Comparison of ENCODE assay signal across 19 cellular contexts in the genomic region with DNA sequence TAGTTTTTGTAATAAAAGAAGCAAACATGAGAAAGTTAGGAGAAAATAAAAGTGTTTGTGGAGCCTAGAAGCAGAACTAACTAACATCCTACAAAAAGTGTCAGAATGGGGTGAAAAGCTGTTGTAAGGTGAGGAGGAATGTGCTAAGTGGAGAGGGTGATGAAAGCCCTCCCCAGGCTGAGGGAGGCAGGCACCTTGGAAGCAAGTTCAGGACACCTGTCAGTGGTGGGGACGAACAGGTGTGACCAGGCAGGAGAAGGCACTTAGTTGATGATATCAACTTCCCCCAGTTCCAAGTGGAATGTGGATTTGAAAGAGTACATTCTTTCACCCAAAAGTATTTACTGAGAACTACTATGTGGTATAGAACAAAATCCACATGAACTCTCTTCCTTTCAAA. TPM values are rescaled to one million over a fixed set of nuclear protein-coding genes. Genes with fewer than 3 reads are reported as not detected.
DNase-seq lines count a peak whose midpoint lies in the region; ATAC-seq, FAIRE-seq and TF ChIP-seq lines count a peak whose summit lies in the region.
"Had no signal": no experiment of that assay in that cellular context is flagged by ENCODE, and none has a peak within 500 bp of the region (broad histone marks: within the 10 kb centered on the region; RNA-seq: fewer than 3 reads in every experiment).

No MANE protein-coding gene starts in this region.

- H3K4ac ChIP-seq in IMR-90 (ENCODE audit: low read depth, low read length) (peak overlapping the region; percentile 57), H1 (replicated peaks; ENCODE audit: insufficient read length, low read depth, low read length) (no peak overlapping the region), trophoblast cell (ENCODE audit: low read depth, low read length) (no peak overlapping the region)

- H2BK15ac ChIP-seq in IMR-90 (ENCODE audit: low read depth, low read length) (peak overlapping the region; percentile 98; the same call in 1 of the 3 replicates), H1 (ENCODE audit: low read length) (no peak overlapping the region)

- TF ChIP-seq RAD21 in IMR-90 (IDR thresholded peaks at IDR 0.05; ENCODE audit: low read length): no peak
- no peak for TF ChIP-seq RAD21 in H1 (IDR thresholded peaks at IDR 0.05 in 1 of 2, conservative IDR thresholded peaks at IDR 0.05 in 1 of 2; ENCODE audit: low read depth in 2 of 2, low read length in 2 of 2)

- CTCF ChIA-PET in IMR-90 (lab: Yijun Ruan, JAX): no interaction called here
- CTCF ChIA-PET in H1 (lab: Charles Lee; ENCODE audit: partially characterized antibody): interaction anchor here (0.9 to 11.5 kb wide), 3 partner anchors 11 to 77 kb away, joined by 3 to 81 read pairs (median 5); no protein-coding TSS in a partner anchor

- no peak overlapping the region for H3K27ac Mint-ChIP-seq in GM23338
- H3K27ac Mint-ChIP-seq: CD8-positive, alpha-beta memory T cell had no signal

- H3K4me3 ChIP-seq in GM23338 (no peak overlapping the region), IMR-90 (ENCODE audit: insufficient read depth, low read depth, low read length) (no peak overlapping the region), H1 (ENCODE audit: extremely low read depth in 1 of 4, insufficient read depth in 2 of 4, low read depth in 3 of 4, low read length in 4 of 4) (no peak overlapping the region; a peak in 1 of 8 replicates), trophoblast cell (ENCODE audit: low read depth, low read length) (no peak overlapping the region)
- H3K4me3 ChIP-seq: HAP-1 had no signal

- 0 out of 2 replicates have a peak, but pooled peaks cover 5% of the 10 kb centered on the region for H3K9me2 ChIP-seq in GM23338 (ENCODE audit: insufficient read depth)

- no peak overlapping the region for H4K12ac ChIP-seq in trophoblast cell (ENCODE audit: low read depth, low read length)

- dilution Hi-C loops in IMR-90 (cut with HindIII; ENCODE audit: low sequenced_read_pairs, unreplicated experiment): no loop called here

- H3K27ac ChIP-seq in GM23338 (ENCODE audit: low read depth): no peak overlapping the region
- no peak overlapping the region for H3K27ac ChIP-seq in IMR-90 (ENCODE audit: insufficient read depth, low read length)
- no peak overlapping the region for H3K27ac ChIP-seq in H1 (ENCODE audit: low read depth, low read length)
- H3K27ac ChIP-seq in trophoblast cell (ENCODE audit: low read depth, low read length): no peak overlapping the region

- H4K8ac ChIP-seq in IMR-90 (ENCODE audit: low read depth in 2 of 2, low read length in 2 of 2): no peak overlapping the region; a peak in 1 of 4 replicates
- no peak overlapping the region for H4K8ac ChIP-seq in H1 (ENCODE audit: extremely low read depth, insufficient read depth, low read length)
- no peak overlapping the region for H4K8ac ChIP-seq in trophoblast cell (ENCODE audit: low read depth, low read length)

- peak; percentile 11 for DNase-seq in GM23338 (ENCODE audit: low spot score)
- DNase-seq in IMR-90: no peak
- DNase-seq in H1 (ENCODE audit: low read depth in 1 of 2, low spot score in 2 of 2): no peak
- peak; percentile 43 to 74 for DNase-seq in trophoblast cell
- DNase-seq in NCI-H524 treated with DMSO at 0.1 percent for 48 hours (lab: John Stamatoyannopoulos, UW): no peak
- DNase-seq in SKM-1 treated with dmso at 0.1 percent for 144 hours (lab: John Stamatoyannopoulos, UW; ENCODE audit: unreplicated experiment): no peak
- DNase-seq: BE2C; CD8-positive, alpha-beta memory T cell; KG1; MM.1S; NCI-H1105; NCI-H1694 treated with DMSO at 0.1 percent for 48 hours; NCI-H446; NCI-H82; SHP77 had no signal

- POLR2A ChIA-PET in IMR-90 (lab: Charles Lee; ENCODE audit: unreplicated experiment) (no interaction called here), H1 (lab: Charles Lee; ENCODE audit: partially characterized antibody) (no interaction called here)

- peak overlapping the region; percentile 9; the same call in 1 of the 3 replicates for H3K4me3 Mint-ChIP-seq in GM23338

- H2BK5ac ChIP-seq in IMR-90 (ENCODE audit: low read depth, low read length, poor library complexity, severe bottlenecking) (no peak overlapping the region), H1 (ENCODE audit: low read depth, low read length) (no peak overlapping the region), trophoblast cell (ENCODE audit: low read depth, low read length, poor library complexity) (no peak overlapping the region)

- ATAC-seq in GM23338: peak; percentile 33
- ATAC-seq in IMR-90 (ENCODE audit: low read depth): no peak
- no peak for ATAC-seq in HG03520 (IDR thresholded peaks at IDR 0.05; ENCODE audit: unreplicated experiment)
- ATAC-seq: SK-N-SH treated with all-trans-retinoic acid at 6 μM for 48 hours had no signal

- H3F3A ChIP-seq in GM23338 (replicated peaks; ENCODE audit: low read depth): no peaks in the 10 kb centered on the region

- BruUV-seq in IMR-90 (replicated peaks; lab: Mats Ljungman, UMichigan): no TSS peak

- H3K18ac ChIP-seq in IMR-90 (ENCODE audit: low read depth, low read length) (no peak overlapping the region), H1 (ENCODE audit: extremely low read depth, low read length) (no peak overlapping the region; the same call in 1 of the 2 replicates), trophoblast cell (ENCODE audit: low read length) (no peak overlapping the region)

- H3K79me1 ChIP-seq in IMR-90 (ENCODE audit: low read depth in 1 of 2, low read length in 2 of 2) (0 out of 4 replicates have a peak, but pooled peaks cover 0 to 4% of the 10 kb centered on the region in 2 experiments), H1 (ENCODE audit: low read depth, low read length) (no peaks in the 10 kb centered on the region), trophoblast cell (ENCODE audit: low read length) (peaks cover 13% of the 10 kb centered on the region)

- no peaks in the 10 kb centered on the region for H3K9me3 ChIP-seq in IMR-90 (ENCODE audit: control insufficient read depth, insufficient read depth, low read length)
- no peaks in the 10 kb centered on the region for H3K9me3 ChIP-seq in H1 (ENCODE audit: insufficient read depth in 2 of 2, low read depth in 1 of 2, low read length in 1 of 2)
- H3K9me3 ChIP-seq in trophoblast cell (ENCODE audit: insufficient read depth, low read depth, low read length): peaks cover 3% of the 10 kb centered on the region
- H3K9me3 ChIP-seq: BE2C, HAP-1 had no signal

- H2AK9ac ChIP-seq in IMR-90 (replicated peaks; ENCODE audit: low read depth, low read length, poor library complexity): peak overlapping the region; percentile 47

- H3K23ac ChIP-seq in IMR-90 (ENCODE audit: low read depth, low read length): no peak overlapping the region
- H3K23ac ChIP-seq in H1 (ENCODE audit: insufficient read length): no peak overlapping the region
- no peak overlapping the region for H3K23ac ChIP-seq in trophoblast cell (ENCODE audit: low read length)

- FAIRE-seq in H1 (lab: Jason Lieb, UNC): no peak
- FAIRE-seq: HTR-8/SVneo had no signal

- no peak overlapping the region for H3K9ac ChIP-seq in IMR-90 (ENCODE audit: low read depth, low read length)
- no peak overlapping the region for H3K9ac ChIP-seq in H1 (replicated peaks in 1 of 4; ENCODE audit: extremely low read depth in 1 of 4, low read depth in 3 of 4, low read length in 3 of 4)
- H3K9ac ChIP-seq in trophoblast cell (ENCODE audit: low read length): no peak overlapping the region

- H3K4me1 ChIP-seq in GM23338 (ENCODE audit: insufficient read depth) (peaks cover 33% of the 10 kb centered on the region), IMR-90 (ENCODE audit: control insufficient read depth, insufficient read depth, low read length) (peaks cover 17% of the 10 kb centered on the region), H1 (replicated peaks in 1 of 4; ENCODE audit: control insufficient read depth in 3 of 4, insufficient read depth in 4 of 4, low read length in 3 of 4) (peaks cover 3 to 17% (median 9%) of the 10 kb centered on the region in 4 experiments), trophoblast cell (ENCODE audit: control insufficient read depth in 1 of 2, insufficient read depth in 2 of 2, low read length in 2 of 2) (peaks cover 14 to 20% of the 10 kb centered on the region in 2 experiments)
- H3K4me1 ChIP-seq: BE2C had no signal

- no peaks in the 10 kb centered on the region; the same call in 1 of the 2 replicates for H3K23me2 ChIP-seq in H1 (ENCODE audit: low read depth, low read length)

- intact Hi-C loops in IMR-90 (cut with micrococcal nuclease): no loop called here

- peaks cover 7% of the 10 kb centered on the region for H3K27me3 Mint-ChIP-seq in GM23338 (ENCODE audit: insufficient read depth, low read depth, poor library complexity)

- H3K56ac ChIP-seq in IMR-90 (ENCODE audit: extremely low read depth, insufficient read depth, low read length) (no peak overlapping the region), H1 (replicated peaks; ENCODE audit: insufficient read length, low read depth, low read length) (no peak overlapping the region)

- H3K36me3 ChIP-seq in GM23338 (ENCODE audit: insufficient read depth) (no peaks in the 10 kb centered on the region), IMR-90 (ENCODE audit: control insufficient read depth, insufficient read depth, low read length) (no peaks in the 10 kb centered on the region), H1 (ENCODE audit: control insufficient read depth in 2 of 4, insufficient read depth in 4 of 4, low read length in 3 of 4) (no peaks in the 10 kb centered on the region), trophoblast cell (ENCODE audit: control insufficient read depth in 1 of 2, insufficient read depth in 2 of 2, low read length in 2 of 2) (no peaks in the 10 kb centered on the region)
- H3K36me3 ChIP-seq: BE2C, HAP-1 had no signal

- peak overlapping the region; percentile 87 for H2AK5ac ChIP-seq in IMR-90 (ENCODE audit: low read depth, low read length)
- no peak overlapping the region for H2AK5ac ChIP-seq in H1 (ENCODE audit: low read depth, low read length)
- no peak overlapping the region for H2AK5ac ChIP-seq in trophoblast cell (ENCODE audit: low read length)

- no peak for TF ChIP-seq POLR2A in IMR-90 (IDR thresholded peaks at IDR 0.05; ENCODE audit: low read depth, low read length)
- TF ChIP-seq POLR2A in H1 (IDR thresholded peaks at IDR 0.05; ENCODE audit: control extremely low read depth in 1 of 2, low read depth in 2 of 2, low read length in 2 of 2): no peak

- TF ChIP-seq CTCF in GM23338 (conservative IDR thresholded peaks at IDR 0.05; ENCODE audit: low read depth in 2 of 2): no peak
- TF ChIP-seq CTCF in IMR-90 (conservative IDR thresholded peaks at IDR 0.05; ENCODE audit: low read depth, low read length): no peak
- no peak for TF ChIP-seq CTCF in H1 (IDR thresholded peaks at IDR 0.05; ENCODE audit: control extremely low read depth in 1 of 3, insufficient read depth in 1 of 3, low read depth in 1 of 3, low read length in 3 of 3)

- H4K20me1 ChIP-seq in GM23338 (replicated peaks; ENCODE audit: insufficient read depth) (no peaks in the 10 kb centered on the region), IMR-90 (ENCODE audit: insufficient read depth, low read length) (no peaks in the 10 kb centered on the region), H1 (replicated peaks in 1 of 2; ENCODE audit: control insufficient read depth in 1 of 2, insufficient read depth in 2 of 2, low read length in 2 of 2) (no peaks in the 10 kb centered on the region)

- H3K9me1 ChIP-seq in IMR-90 (ENCODE audit: insufficient read depth, low read length): peaks cover 25% of the 10 kb centered on the region

- H2BK120ac ChIP-seq in IMR-90 (ENCODE audit: low read depth, low read length) (peak overlapping the region; percentile 49; the same call in 1 of the 2 replicates), H1 (replicated peaks; ENCODE audit: low read depth, low read length) (no peak overlapping the region), trophoblast cell (ENCODE audit: insufficient read depth, low read length, poor library complexity) (no peak overlapping the region)

- no peaks in the 10 kb centered on the region for H3K27me3 ChIP-seq in GM23338 (ENCODE audit: insufficient read depth)
- no peaks in the 10 kb centered on the region for H3K27me3 ChIP-seq in IMR-90 (ENCODE audit: control insufficient read depth, insufficient read depth, low read length)
- H3K27me3 ChIP-seq in H1 (replicated peaks in 1 of 4; ENCODE audit: control insufficient read depth in 3 of 4, extremely low read depth in 1 of 4, insufficient read depth in 3 of 4, low read length in 3 of 4): no peaks in the 10 kb centered on the region
- H3K27me3 ChIP-seq in trophoblast cell (ENCODE audit: insufficient read depth, low read length): no peaks in the 10 kb centered on the region
- H3K27me3 ChIP-seq: BE2C had no signal

- TF ChIP-seq EP300 in H1 (IDR thresholded peaks at IDR 0.05; ENCODE audit: borderline replicate concordance in 1 of 2, low read depth in 2 of 2, low read length in 2 of 2): no peak

- no peaks in the 10 kb centered on the region for H3K9me3 Mint-ChIP-seq in GM23338
- H3K9me3 Mint-ChIP-seq: CD8-positive, alpha-beta memory T cell had no signal

- H4K5ac ChIP-seq in IMR-90 (ENCODE audit: low read depth, low read length): no peak overlapping the region
- H4K5ac ChIP-seq in H1 (ENCODE audit: insufficient read length, low read depth, low read length): no peak overlapping the region

- peaks cover 29% of the 10 kb centered on the region for H3K4me1 Mint-ChIP-seq in GM23338

- H2BK12ac ChIP-seq in H1 (ENCODE audit: low read depth, low read length) (no peak overlapping the region), trophoblast cell (ENCODE audit: low read length) (no peak overlapping the region)

- no peaks in the 10 kb centered on the region for H3K36me3 Mint-ChIP-seq in GM23338 (ENCODE audit: low read depth)
- H3K36me3 Mint-ChIP-seq: CD8-positive, alpha-beta memory T cell had no signal

- in situ Hi-C loops in IMR-90 (cut with MboI; ENCODE audit: low sequenced_read_pairs): no loop called here

- peak overlapping the region; percentile 36; the same call in 1 of the 2 replicates for H3K4me2 ChIP-seq in GM23338
- H3K4me2 ChIP-seq in IMR-90 (ENCODE audit: low read depth, low read length): no peak overlapping the region
- H3K4me2 ChIP-seq in H1 (ENCODE audit: insufficient read depth in 1 of 2, low read depth in 2 of 2, low read length in 2 of 2): no peak overlapping the region; a peak in 1 of 4 replicates
- no peak overlapping the region for H3K4me2 ChIP-seq in trophoblast cell (ENCODE audit: low read length)

- H2BK20ac ChIP-seq in IMR-90 (ENCODE audit: low read depth, low read length) (peak overlapping the region; percentile 71), H1 (ENCODE audit: low read length) (0 out of 2 replicates have a peak overlapping the region, but pooled peaks have one; percentile 40)

- no peak overlapping the region for H3K14ac ChIP-seq in IMR-90 (replicated peaks; ENCODE audit: low read depth, low read length)
- H3K14ac ChIP-seq in H1 (ENCODE audit: insufficient read length): no peak overlapping the region
- H3K14ac ChIP-seq in trophoblast cell (ENCODE audit: low read length): no peak overlapping the region

- H3K79me2 ChIP-seq in GM23338 (replicated peaks; ENCODE audit: insufficient read depth): no peaks in the 10 kb centered on the region
- no peaks in the 10 kb centered on the region for H3K79me2 ChIP-seq in H1 (ENCODE audit: control insufficient read depth in 1 of 2, insufficient read depth in 2 of 2, low read length in 2 of 2)
- H3K79me2 ChIP-seq in trophoblast cell (ENCODE audit: control insufficient read depth, insufficient read depth, low read length, poor library complexity): peaks cover 3% of the 10 kb centered on the region

- H2AFZ ChIP-seq in GM23338 (no peak overlapping the region), IMR-90 (replicated peaks; ENCODE audit: low read length, poor library complexity) (peak overlapping the region; percentile 45), H1 (ENCODE audit: low read length) (no peak overlapping the region), trophoblast cell (ENCODE audit: insufficient read depth, low read length, poor library complexity) (no peak overlapping the region)

- H4K91ac ChIP-seq in IMR-90 (ENCODE audit: insufficient read depth, low read depth, low read length) (no peak overlapping the region), H1 (replicated peaks; ENCODE audit: insufficient read length, low read length) (no peak overlapping the region), trophoblast cell (ENCODE audit: low read depth, low read length) (no peak overlapping the region)

- no CpG with 5 or more reads among the region's 1 CpG for WGBS in IMR-90 (ENCODE audit: extremely low coverage in 2 of 2, insufficient read length in 1 of 2), 2 experiments
- 39% methylated on average over 1 of the region's 1 CpG; no CpG with 5 or more reads in 1 of the 2 experiments for WGBS in H1 (ENCODE audit: extremely low coverage in 1 of 2, insufficient coverage in 1 of 2, insufficient read length in 1 of 2, insufficient replicate concordance in 2 of 2, low coverage in 1 of 2, low lambda C conversion rate in 2 of 2, missing lambda C conversion rate in 1 of 2), 2 experiments
- WGBS in trophoblast cell (ENCODE audit: extremely low coverage, insufficient coverage, insufficient read length): no CpG with 5 or more reads among the region's 1 CpG

RNA-seq across cellular contexts. Expression of a gene that starts 18.7 kb away (rescaled TPM):
- 7.2 and 7.8 TPM in 2 replicates for total RNA-seq in GM23338 (2014; rRNA removed; shearing (Covaris generic))
- 5.1 and 5.9 TPM in 2 replicates for polyA plus RNA-seq in GM23338 (2016; fragmentation: Nextera tagmentation; extraction: Ambion mirVana)
- total RNA-seq in IMR-90 (2012; rRNA removed): 9.9 and 13.1 TPM in 2 replicates
- polyA plus RNA-seq in IMR-90 (2012; rRNA removed): 7.5 and 8.8 TPM in 2 replicates
- polyA plus RNA-seq in IMR-90 (2012; cell fraction: cytosol; rRNA removed): 3.2 and 7.1 TPM in 2 replicates
- polyA plus RNA-seq in IMR-90 (2012; cell fraction: nucleus; rRNA removed; ENCODE audit: low replicate concordance): 7.6 and 22.8 TPM in 2 replicates
- 6.8 and 9.9 TPM in 2 replicates for total RNA-seq in H1 (2021; fragmentation: NEBNext Ultra II Directional; extraction: Animal tissue kit (Norgen Biotek cat#: 25700))
- 4.1 and 6.9 TPM in 2 replicates for polyA plus RNA-seq in H1 (2011; rRNA removed)
- 6.3 TPM for polyA plus RNA-seq in H1 (2011; cell fraction: cytosol; rRNA removed)
- polyA plus RNA-seq in H1 (2011; cell fraction: nucleus; rRNA removed): 6.4 TPM
- polyA plus RNA-seq in H1 (2012, experiment 1 of 2): 4.7 to 9.4 TPM (median 6.3 TPM) in 4 replicates
- polyA plus RNA-seq in H1 (2012, experiment 2 of 2): 0.96 TPM
- 5.6 TPM for polyA plus RNA-seq in H1 (2013, experiment 1 of 2)
- polyA plus RNA-seq in H1 (2013, experiment 2 of 2): 5.6 TPM
- polyA minus RNA-seq in H1 (2011; rRNA and poly(A)+ RNA removed): 7.7 and 8.7 TPM in 2 replicates
- polyA minus RNA-seq in H1 (2011; cell fraction: cytosol; rRNA and poly(A)+ RNA removed): 4.7 TPM
- polyA minus RNA-seq in H1 (2011; cell fraction: nucleus; rRNA and poly(A)+ RNA removed): 20.8 TPM
- 18.8 and 20.8 TPM in 2 replicates for polyA plus RNA-seq in trophoblast cell (2013)

Comparison
In these comparisons a context has a peak if more than half of its experiments do, and no peak if none do; other contexts are left out.
1. DNase-seq: peak in GM23338 (single experiment) and trophoblast cell (2 of 2); none in IMR-90 (single experiment), H1 (0 of 2), NCI-H524 treated with DMSO at 0.1 percent for 48 hours (single experiment) and SKM-1 treated with dmso at 0.1 percent for 144 hours (single experiment).